ENCODE assay signal across 20 cellular contexts in genomic region chr2:19669605-19670004, GRCh38.
"Had no signal": no experiment of that assay in that cellular context is flagged by ENCODE, and none has a peak within 500 bp of the region (broad histone marks: within the 10 kb centered on the region; RNA-seq: fewer than 3 reads in every experiment).

No MANE protein-coding gene starts in this region.

- H3K27ac ChIP-seq: colonic mucosa, esophagus squamous epithelium, left lung, neutrophil, parathyroid adenoma, stomach, tibial artery had no signal

- H3K27me3 ChIP-seq: colonic mucosa, esophagus squamous epithelium, left lung, stomach, tibial artery had no signal

- H3K4me3 Mint-ChIP-seq: central memory CD8-positive, alpha-beta T cell; naive thymus-derived CD8-positive, alpha-beta T cell; stimulated activated effector memory CD8-positive, alpha-beta T cell treated with anti-CD3 and anti-CD28 coated beads, Interleukin-12 subunit alpha, Interleukin-12 subunit beta, amount 100 ng/mL, for 72 hours; type B pancreatic cell had no signal

- H3K4me1 ChIP-seq: colonic mucosa, esophagus squamous epithelium, left lung, parathyroid adenoma, stomach had no signal

- H2AFZ ChIP-seq: parathyroid adenoma had no signal

- H3K9me3 Mint-ChIP-seq: central memory CD8-positive, alpha-beta T cell; naive thymus-derived CD8-positive, alpha-beta T cell; stimulated activated effector memory CD8-positive, alpha-beta T cell treated with anti-CD3 and anti-CD28 coated beads, Interleukin-12 subunit alpha, Interleukin-12 subunit beta, amount 100 ng/mL, for 72 hours; type B pancreatic cell had no signal

- H3K9me3 ChIP-seq: colonic mucosa, esophagus squamous epithelium, left lung, neutrophil, stomach, tibial artery had no signal

- H3K27ac Mint-ChIP-seq: naive thymus-derived CD8-positive, alpha-beta T cell; progenitor cell of endocrine pancreas; stimulated activated effector memory CD8-positive, alpha-beta T cell treated with anti-CD3 and anti-CD28 coated beads, Interleukin-12 subunit alpha, Interleukin-12 subunit beta, amount 100 ng/mL, for 72 hours; type B pancreatic cell had no signal

- H3K9ac ChIP-seq: parathyroid adenoma had no signal

- H3K79me2 ChIP-seq: parathyroid adenoma had no signal

- H3K36me3 Mint-ChIP-seq: naive thymus-derived CD8-positive, alpha-beta T cell; stimulated activated effector memory CD8-positive, alpha-beta T cell treated with anti-CD3 and anti-CD28 coated beads, Interleukin-12 subunit alpha, Interleukin-12 subunit beta, amount 100 ng/mL, for 72 hours; type B pancreatic cell had no signal

- DNase-seq: colonic mucosa; dermis blood vessel endothelial cell; effector memory CD4-positive, alpha-beta T cell; erythroblast; esophagus squamous epithelium; kidney; left lung; mesendoderm; naive thymus-derived CD8-positive, alpha-beta T cell; stimulated activated CD4-positive, alpha-beta T cell treated with anti-CD3 and anti-CD28 coated beads, Interleukin-2, amount 100 ng/mL, for 24 hours; stimulated activated CD4-positive, alpha-beta T cell treated with anti-CD3 and anti-CD28 coated beads, Interleukin-4, amount 100 ng/mL, for 24 hours; stimulated activated naive CD4-positive, alpha-beta T cell treated with Interleukin-2 at 50 U/mL for 16 hours; stomach; tibial artery had no signal

- H3K27me3 Mint-ChIP-seq: progenitor cell of endocrine pancreas had no signal

- H3K4me1 Mint-ChIP-seq: central memory CD8-positive, alpha-beta T cell; naive thymus-derived CD8-positive, alpha-beta T cell; stimulated activated effector memory CD8-positive, alpha-beta T cell treated with anti-CD3 and anti-CD28 coated beads, Interleukin-12 subunit alpha, Interleukin-12 subunit beta, amount 100 ng/mL, for 72 hours had no signal

- H3K36me3 ChIP-seq: colonic mucosa, esophagus squamous epithelium, left lung, neutrophil, stomach, tibial artery had no signal

- H3K4me3 ChIP-seq: colonic mucosa, esophagus squamous epithelium, left lung, stomach, tibial artery had no signal
